ENCODE assay signal across 8 cellular contexts in the genomic region with DNA sequence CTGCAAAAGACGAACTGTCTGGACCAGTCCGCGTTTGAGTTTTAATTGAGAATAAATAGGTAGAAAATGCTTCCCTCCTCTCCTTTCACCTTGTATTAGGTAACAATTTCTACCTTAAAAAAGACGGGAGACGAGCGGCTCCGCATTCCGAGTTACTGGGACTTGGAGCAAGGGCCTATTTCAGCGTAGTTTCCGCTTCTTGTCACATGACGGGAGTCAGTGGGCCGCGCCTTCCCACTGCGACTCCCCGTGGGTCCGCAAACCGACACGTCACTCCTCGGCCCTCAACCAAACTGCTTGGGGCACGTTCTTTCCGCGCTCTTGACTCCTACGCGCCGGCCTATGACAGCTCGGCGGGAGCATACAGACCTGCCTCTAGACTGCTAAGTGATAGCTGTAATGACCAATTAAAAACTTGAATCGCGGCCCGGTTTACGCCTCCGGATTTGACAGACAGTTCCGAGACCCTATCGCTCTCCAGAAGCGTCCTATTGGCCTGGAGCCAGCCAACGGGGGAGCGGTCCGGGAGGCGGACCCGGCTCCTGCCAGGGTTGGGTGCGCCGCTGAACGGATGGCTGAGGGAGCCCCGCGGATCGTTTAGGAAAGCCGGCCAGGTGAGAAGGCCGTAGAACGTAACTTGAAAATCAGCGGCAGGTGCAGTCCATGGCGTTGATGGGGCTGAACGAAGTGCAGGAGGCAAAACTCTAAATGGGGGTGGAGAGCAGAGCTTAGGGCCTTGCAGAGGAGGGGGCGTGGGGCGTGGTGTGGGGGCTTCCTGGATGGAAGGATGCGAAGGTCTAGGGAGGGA. TPM values are rescaled to one million over a fixed set of nuclear protein-coding genes. Genes with fewer than 3 reads are reported as not detected.
A peak's percentile ranks its signal among the peaks of the same experiment; 100 is the strongest.
DNase-seq lines count a peak whose midpoint lies in the region; ATAC-seq and TF ChIP-seq lines count a peak whose summit lies in the region.

A gene (plus strand): TSS at position 548 of the 808 bp plus-strand sequence. CDS start 3,064 bp downstream, outside the sequence.

- intact Hi-C loops in T-helper 2 cell treated with Interferon-gamma antibody and Interleukin-4, amounts not matched to agents 100 ng/mL and 5 ng/mL, for 36 hours (cut with micrococcal nuclease): loop anchor here (1.0 kb wide), 7 partner anchors 23 to 677 kb away; a partner anchor contains a TSS
- intact Hi-C loops in left ventricle myocardium superior (cut with micrococcal nuclease): no loop called here
- intact Hi-C loops in prostate gland (cut with DNase I): loop anchor here (1.0 to 5.0 kb wide), 3 partner anchors 33 to 480 kb away; a partner anchor contains a TSS

- TF ChIP-seq POLR2A in prostate gland (IDR thresholded peaks at IDR 0.05): peak; percentile 96

- H3K4me1 ChIP-seq in prostate gland (replicated peaks): no peaks in the 10 kb centered on the region
- no peaks in the 10 kb centered on the region for H3K4me1 ChIP-seq in urinary bladder (ENCODE audit: insufficient read depth)

- ATAC-seq in GM18499 (IDR thresholded peaks at IDR 0.05; ENCODE audit: insufficient read depth, unreplicated experiment) (peak; percentile 98), HG02943 (IDR thresholded peaks at IDR 0.05; ENCODE audit: low read depth, unreplicated experiment) (peak; percentile 98), left ventricle myocardium superior (peak; percentile 99)

- peak within 1 kb of the TSS; percentile 92 to 93 for H3K27ac ChIP-seq in prostate gland
- peak within 1 kb of the TSS; percentile 98 for H3K27ac ChIP-seq in urinary bladder (ENCODE audit: low read depth)

- no peak for TF ChIP-seq CTCF in prostate gland (IDR thresholded peaks at IDR 0.05)

- H3K27me3 ChIP-seq in prostate gland (replicated peaks; ENCODE audit: insufficient read depth): no peaks in the 10 kb centered on the region

- H3K9me3 ChIP-seq in prostate gland: no peaks in the 10 kb centered on the region

- WGBS in prostate gland: 0% methylated on average over 44 of the region's 55 CpGs
- WGBS in urinary bladder: under 1% methylated on average over 55 of the region's 55 CpGs

- H3K36me3 ChIP-seq in prostate gland (no peaks in the 10 kb centered on the region), urinary bladder (ENCODE audit: insufficient read depth) (no peaks in the 10 kb centered on the region)

- H3K4me3 ChIP-seq in prostate gland: peak within 1 kb of the TSS; percentile 77 to 82
- peak within 1 kb of the TSS; percentile 79 for H3K4me3 ChIP-seq in urinary bladder (ENCODE audit: low read depth, low read length)

- peak; percentile 96 for DNase-seq in NCI-H187 treated with DMSO at 0.1 percent for 48 hours (lab: John Stamatoyannopoulos, UW)
- peak; percentile 93 to 100 (median 100) for DNase-seq in anterior cingulate cortex (lab: John Stamatoyannopoulos, UW)
- peak; percentile 99 for DNase-seq in left ventricle myocardium superior
- peak; percentile 100 for DNase-seq in prostate gland (ENCODE audit: low spot score)

RNA-seq across cellular contexts. Expression of the gene that starts here (rescaled TPM):
- total RNA-seq in T-helper 2 cell treated with Interferon-gamma antibody and Interleukin-4, amounts not matched to agents 100 ng/mL and 5 ng/mL, for 36 hours: 176 and 186 TPM in 2 replicates
- 58.6 TPM for total RNA-seq in left ventricle myocardium superior
- total RNA-seq in prostate gland: 100 to 1,000 TPM in 1 of 2 donors, 10 to 100 TPM in 1; 90.1 to 124 TPM
- total RNA-seq in urinary bladder: 145 TPM
- 66.1 TPM for polyA plus RNA-seq in urinary bladder

Comparison
In these comparisons a context has a peak if more than half of its experiments do, and no peak if none do; other contexts are left out.
1. Peak in every context shown above with its lines: DNase-seq, ATAC-seq, H3K4me3 ChIP-seq and H3K27ac ChIP-seq.